In genomic region chr11:68031136-68031459, GRCh38 we compare ENCODE assay signal across 1 cellular context.
TF ChIP-seq lines count a peak whose summit lies in the region.

No MANE protein-coding gene starts in this region.

TF ChIP-seq in HCT116, 20 proteins besides CTCF, POLR2A, EP300 and RAD21 (continued from another document):
- TF ChIP-seq POLR2AphosphoS5 (IDR thresholded peaks at IDR 0.05; ENCODE audit: low read depth, low read length) (no peak), EZH2phosphoT487 (IDR thresholded peaks at IDR 0.05; ENCODE audit: borderline replicate concordance) (no peak), CEBPB (IDR thresholded peaks at IDR 0.05; ENCODE audit: low read depth) (no peak), SP1 (IDR thresholded peaks at IDR 0.05; ENCODE audit: low read depth) (no peak), JUND (IDR thresholded peaks at IDR 0.05) (no peak), ZBTB33 (IDR thresholded peaks at IDR 0.05; ENCODE audit: extremely low read depth, insufficient replicate concordance, low read length) (no peak), ZNF274 (IDR thresholded peaks at IDR 0.05; ENCODE audit: low read depth, low read length) (no peak), REST (IDR thresholded peaks at IDR 0.05; ENCODE audit: low read depth) (no peak), SIN3A (IDR thresholded peaks at IDR 0.05; ENCODE audit: low read depth) (no peak), EZH2 (IDR thresholded peaks at IDR 0.05) (no peak), TCF7L2 (IDR thresholded peaks at IDR 0.05; ENCODE audit: borderline replicate concordance, extremely low read depth, insufficient read depth, insufficient read length) (no peak)
